In genomic region chr10:1504940-1505339, GRCh38 we compare ENCODE assay signal across 19 cellular contexts.
DNase-seq lines count a peak whose midpoint lies in the region; ATAC-seq, FAIRE-seq and TF ChIP-seq lines count a peak whose summit lies in the region.
"Had no signal": no experiment of that assay in that cellular context is flagged by ENCODE, and none has a peak within 500 bp of the region (broad histone marks: within the 10 kb centered on the region; RNA-seq: fewer than 3 reads in every experiment).

No MANE protein-coding gene starts in this region.

- no peak overlapping the region for H3K23ac ChIP-seq in neuronal stem cell (ENCODE audit: low read depth, low read length, poor library complexity)

- no TSS peak for BruUV-seq in HepG2 (replicated peaks; lab: Mats Ljungman, UMichigan)

- H3K79me2 ChIP-seq in HepG2 (ENCODE audit: insufficient read depth, low read length) = no peaks in the 10 kb centered on the region

- no peak overlapping the region for H3K9ac ChIP-seq in HepG2 (ENCODE audit: insufficient read depth, low read depth, low read length)
- no peak overlapping the region for H3K9ac ChIP-seq in neuronal stem cell (ENCODE audit: low read depth, low read length, poor library complexity)
- H3K9ac ChIP-seq: GM23248 had no signal

- H2BK5ac ChIP-seq in neuronal stem cell (ENCODE audit: low read length) = no peak overlapping the region

- H3K18ac ChIP-seq in neuronal stem cell (ENCODE audit: low read length) = no peak overlapping the region

- TF ChIP-seq POLR2A in HepG2 (IDR thresholded peaks at IDR 0.05; ENCODE audit: insufficient read depth in 1 of 2, low read depth in 2 of 2, low read length in 2 of 2) (no peak), right lobe of liver (IDR thresholded peaks at IDR 0.05) (no peak)

- in situ Hi-C loops in HepG2 (cut with HindIII; ENCODE audit: extremely low pct_ligation_motif_present, low pct_unique_long_range_greater_than_20kb) = no loop called here

- ATAC-seq in HepG2 (no peak), right lobe of liver (no peak), GM18867 (IDR thresholded peaks at IDR 0.05; ENCODE audit: unreplicated experiment) (no peak)
- ATAC-seq: A549, HCT116 had no signal

- H2AK5ac ChIP-seq in neuronal stem cell (ENCODE audit: low read depth, low read length) = no peak overlapping the region

- H4K8ac ChIP-seq in neuronal stem cell (ENCODE audit: low read depth, low read length) = no peak overlapping the region

- no peak overlapping the region for H2BK120ac ChIP-seq in neuronal stem cell (ENCODE audit: low read depth, low read length)

- no peak overlapping the region for H2BK15ac ChIP-seq in neuronal stem cell (ENCODE audit: low read length)

- intact Hi-C loops in HepG2 (cut with micrococcal nuclease; ENCODE audit: unreplicated experiment) = no loop called here
- intact Hi-C loops in right lobe of liver (cut with DNase I) = no loop called here

- POLR2A ChIA-PET in HepG2 (lab: Yijun Ruan, JAX) = no interaction called here

- TF ChIP-seq RAD21 in HepG2 (CRISPR knock-in tag; IDR thresholded peaks at IDR 0.05) = no peak

- 22% methylated on average over 7 of the region's 8 CpGs for WGBS in HepG2 (ENCODE audit: low lambda C conversion rate)
- WGBS in right lobe of liver (ENCODE audit: insufficient coverage, low coverage, low lambda C conversion rate, missing lambda C conversion rate) = 74% methylated on average over 8 of the region's 8 CpGs
- WGBS in neuronal stem cell (ENCODE audit: extremely low coverage in 2 of 2, insufficient read length in 2 of 2, insufficient replicate concordance in 1 of 2), 2 donors = no CpG with 5 or more reads among the region's 8 CpGs

- peak overlapping the region; percentile 10 for H3K14ac ChIP-seq in neuronal stem cell (ENCODE audit: low read length)

- FAIRE-seq in HepG2 (lab: Jason Lieb, UNC) (no peak), bronchial epithelial cell (lab: Jason Lieb, UNC) (peak; percentile 82)
- FAIRE-seq: A549, D721Med, G401.6, H54 had no signal

- H3K27me3 ChIP-seq in HepG2 (ENCODE audit: control insufficient read depth in 1 of 2, insufficient read depth in 2 of 2, low read length in 2 of 2) = peaks cover 2 to 27% of the 10 kb centered on the region in 2 experiments; a peak in 2 of 5 replicates
- H3K27me3 ChIP-seq in right lobe of liver = no peaks in the 10 kb centered on the region
- H3K27me3 ChIP-seq in bronchial epithelial cell (ENCODE audit: control insufficient read depth, insufficient read depth, low read length) = no peaks in the 10 kb centered on the region
- H3K27me3 ChIP-seq in neuronal stem cell (ENCODE audit: control insufficient read depth in 3 of 3, insufficient read depth in 3 of 3, low read depth in 1 of 3, low read length in 3 of 3) = no peaks in the 10 kb centered on the region

- H3K27ac ChIP-seq in HepG2 (ENCODE audit: extremely low read length, insufficient read depth, low read length) (no peak overlapping the region), right lobe of liver (no peak overlapping the region), neuronal stem cell (replicated peaks; ENCODE audit: low read length) (no peak overlapping the region)
- H3K27ac ChIP-seq: 22Rv1, A549, C4-2B, GM23248 had no signal

- H3K36me3 ChIP-seq in HepG2 (replicated peaks in 1 of 2; ENCODE audit: control insufficient read depth in 1 of 2, insufficient read depth in 2 of 2, low read length in 2 of 2) = no peaks in the 10 kb centered on the region
- H3K36me3 ChIP-seq in right lobe of liver = no peaks in the 10 kb centered on the region
- H3K36me3 ChIP-seq in bronchial epithelial cell (ENCODE audit: control insufficient read depth, insufficient read depth, low read length) = no peaks in the 10 kb centered on the region
- H3K36me3 ChIP-seq in neuronal stem cell (replicated peaks in 1 of 2; ENCODE audit: control insufficient read depth in 2 of 2, insufficient read depth in 2 of 2, low read length in 2 of 2) = no peaks in the 10 kb centered on the region

- H3K4me2 ChIP-seq in HepG2 (ENCODE audit: low read depth, low read length) = no peak overlapping the region
- no peak overlapping the region for H3K4me2 ChIP-seq in neuronal stem cell (ENCODE audit: insufficient read depth, low read length, poor library complexity, severe bottlenecking)
- H3K4me2 ChIP-seq: A549 had no signal

- no peaks in the 10 kb centered on the region for H3K79me1 ChIP-seq in neuronal stem cell (ENCODE audit: low read depth, low read length)

- TF ChIP-seq CTCF in HepG2 (CRISPR knock-in tag; IDR thresholded peaks at IDR 0.05) = no peak
- no peak for TF ChIP-seq CTCF in right lobe of liver (IDR thresholded peaks at IDR 0.05)
- TF ChIP-seq CTCF in bronchial epithelial cell (IDR thresholded peaks at IDR 0.05; ENCODE audit: insufficient read depth, low read length, severe bottlenecking) = no peak

- H2BK12ac ChIP-seq in neuronal stem cell (ENCODE audit: low read length) = no peak overlapping the region

- H4K91ac ChIP-seq in neuronal stem cell (ENCODE audit: low read depth, low read length, poor library complexity) = no peak overlapping the region

- no peak overlapping the region for H3K4ac ChIP-seq in neuronal stem cell (ENCODE audit: low read length)

- no peaks in the 10 kb centered on the region for H3K9me3 ChIP-seq in HepG2 (ENCODE audit: low read length)
- H3K9me3 ChIP-seq in right lobe of liver = no peaks in the 10 kb centered on the region
- peaks cover 0 to 2% of the 10 kb centered on the region in 2 donors for H3K9me3 ChIP-seq in neuronal stem cell (replicated peaks in 1 of 2; ENCODE audit: control insufficient read depth in 2 of 2, insufficient read depth in 1 of 2, low read depth in 1 of 2, low read length in 2 of 2)
- H3K9me3 ChIP-seq: A549 had no signal

- no peaks in the 10 kb centered on the region for H3K4me1 ChIP-seq in HepG2 (ENCODE audit: insufficient read depth, low read length)
- no peaks in the 10 kb centered on the region for H3K4me1 ChIP-seq in right lobe of liver
- no peaks in the 10 kb centered on the region for H3K4me1 ChIP-seq in neuronal stem cell (ENCODE audit: control insufficient read depth in 2 of 2, insufficient read depth in 1 of 2, low read depth in 1 of 2, low read length in 2 of 2)
- H3K4me1 ChIP-seq: A549, Caco-2 had no signal

- H2AFZ ChIP-seq in HepG2 (ENCODE audit: low read length) (no peak overlapping the region), neuronal stem cell (ENCODE audit: low read length) (no peak overlapping the region)
- H2AFZ ChIP-seq: GM23248 had no signal

- CTCF ChIA-PET in HepG2 (lab: Yijun Ruan, JAX; ENCODE audit: low intra/inter-chr PET ratio, low total read pairs) = no interaction called here

- H3K4me3 ChIP-seq in HepG2 (replicated peaks in 1 of 3; ENCODE audit: insufficient read depth in 1 of 3, low read depth in 2 of 3, low read length in 3 of 3) = no peak overlapping the region
- H3K4me3 ChIP-seq in right lobe of liver = no peak overlapping the region
- H3K4me3 ChIP-seq in bronchial epithelial cell (ENCODE audit: low read depth, low read length) = no peak overlapping the region
- H3K4me3 ChIP-seq in neuronal stem cell (ENCODE audit: low read length in 2 of 2) = peak overlapping the region in 1 of 2 donors; percentile 69
- H3K4me3 ChIP-seq: A549, GM23248 had no signal

- DNase-seq in HepG2 (ENCODE audit: low spot score) = no peak
- no peak for DNase-seq in right lobe of liver
- no peak for DNase-seq in bronchial epithelial cell (ENCODE audit: low read depth)
- DNase-seq in neuronal stem cell (ENCODE audit: low spot score) = no peak
- no peak for DNase-seq in NCI-H187 (lab: John Stamatoyannopoulos, UW)
- DNase-seq in stimulated activated CD4-positive, alpha-beta T cell treated with anti-CD3 and anti-CD28 coated beads, Interleukin-2, amount 100 ng/mL, for 48 hours = no peak
- DNase-seq: AML-193; Caco-2; CD4-positive, alpha-beta T cell; GM23248; KG1 had no signal

- TF ChIP-seq EP300 in HepG2 (IDR thresholded peaks at IDR 0.05; ENCODE audit: low read depth in 2 of 2, low read length in 2 of 2) (no peak), HepG2 (CRISPR knock-in tag; IDR thresholded peaks at IDR 0.05; ENCODE audit: borderline replicate concordance) (no peak)

- no peaks in the 10 kb centered on the region for H4K20me1 ChIP-seq in HepG2 (ENCODE audit: insufficient read depth, low read length)

TF ChIP-seq in HepG2, 621 proteins besides CTCF, POLR2A, EP300 and RAD21:
- TF ChIP-seq ZBTB8A (CRISPR knock-in tag; IDR thresholded peaks at IDR 0.05; ENCODE audit: borderline replicate concordance, low read depth) (no peak), CREB1 (IDR thresholded peaks at IDR 0.05) (peak; percentile 29; the same call in 1 of the 2 replicates), CREB1 (CRISPR knock-in tag; IDR thresholded peaks at IDR 0.05) (no peak), MNT (IDR thresholded peaks at IDR 0.05) (peak; percentile 84)
